In genomic region chr20:51023617-51024155, GRCh38 we compare ENCODE assay signal across 8 cellular contexts. TPM values are rescaled to one million over a fixed set of nuclear protein-coding genes. Genes with fewer than 3 reads are reported as not detected.
A peak's percentile ranks its signal among the peaks of the same experiment; 100 is the strongest.
DNase-seq lines count a peak whose midpoint lies in the region; ATAC-seq and TF ChIP-seq lines count a peak whose summit lies in the region.
"Had no signal": no experiment of that assay in that cellular context is flagged by ENCODE, and none has a peak within 500 bp of the region (broad histone marks: within the 10 kb centered on the region; RNA-seq: fewer than 3 reads in every experiment).

No MANE protein-coding gene starts in this region.

- TF ChIP-seq RAD21 in HCT116 (IDR thresholded peaks at IDR 0.05; ENCODE audit: low read depth) = no peak

- H3K9me3 Mint-ChIP-seq in activated CD4-positive, alpha-beta memory T cell treated with anti-CD3 and anti-CD28 coated beads, Interleukin-2, amount 10 ng/mL, durations not matched to agents 7 days and 5 days = no peaks in the 10 kb centered on the region

- TF ChIP-seq POLR2A in HCT116 (IDR thresholded peaks at IDR 0.05; ENCODE audit: borderline replicate concordance, extremely low read depth, insufficient read depth, insufficient read length) = no peak

- 64% methylated on average over 30 of the region's 30 CpGs for WGBS in smooth muscle cell (ENCODE audit: low lambda C conversion rate)

- H3K4me3 Mint-ChIP-seq in activated CD4-positive, alpha-beta memory T cell treated with anti-CD3 and anti-CD28 coated beads, Interleukin-2, amount 10 ng/mL, durations not matched to agents 7 days and 5 days = peak overlapping the region; percentile 52

- H3K27me3 ChIP-seq in HCT116 (ENCODE audit: insufficient read depth, low read length) (peaks cover 17% of the 10 kb centered on the region; the same call in 1 of the 2 replicates), iPS-15b (ENCODE audit: control insufficient read depth, insufficient read depth, low read length) (peaks cover 57% of the 10 kb centered on the region), smooth muscle cell (ENCODE audit: low read depth) (peaks cover 9% of the 10 kb centered on the region)

- TSS peak; percentile 24 for BruUV-seq in HCT116 (replicated peaks; lab: Mats Ljungman, UMichigan)

- H3K79me2 ChIP-seq in HCT116 (ENCODE audit: insufficient read depth, low read length) = peaks cover 29% of the 10 kb centered on the region
- H3K79me2 ChIP-seq in smooth muscle cell (ENCODE audit: low read depth) = peaks cover 13% of the 10 kb centered on the region

- no peak overlapping the region for H3K27ac Mint-ChIP-seq in activated CD4-positive, alpha-beta memory T cell treated with anti-CD3 and anti-CD28 coated beads, Interleukin-2, amount 10 ng/mL, durations not matched to agents 7 days and 5 days

- H2AFZ ChIP-seq in HCT116 (ENCODE audit: low read depth, low read length, poor library complexity, severe bottlenecking) (no peak overlapping the region), smooth muscle cell (ENCODE audit: low read depth) (peak overlapping the region; percentile 87)

- H3K36me3 ChIP-seq in HCT116 (ENCODE audit: control insufficient read depth in 1 of 2, insufficient read depth in 2 of 2, low read length in 2 of 2) = no peaks in the 10 kb centered on the region
- H3K36me3 ChIP-seq in iPS-15b (ENCODE audit: control insufficient read depth, insufficient read depth, low read length) = no peaks in the 10 kb centered on the region
- no peaks in the 10 kb centered on the region for H3K36me3 ChIP-seq in smooth muscle cell (ENCODE audit: low read depth)

- no peaks in the 10 kb centered on the region for H3K9me2 ChIP-seq in HCT116 (ENCODE audit: insufficient read depth)

- no peaks in the 10 kb centered on the region for H3K9me3 ChIP-seq in HCT116 (ENCODE audit: control insufficient read depth in 1 of 2, insufficient read depth in 1 of 2, low read depth in 1 of 2, low read length in 2 of 2)
- no peaks in the 10 kb centered on the region for H3K9me3 ChIP-seq in iPS-15b (ENCODE audit: control insufficient read depth, insufficient read depth, low read length)
- no peaks in the 10 kb centered on the region for H3K9me3 ChIP-seq in smooth muscle cell (replicated peaks; ENCODE audit: low read depth)
- H3K9me3 ChIP-seq: mucosa of descending colon had no signal

- RAD21 ChIA-PET in HCT116 (lab: Charles Lee; ENCODE audit: low non-redundant PET in 1 of 2, low total read pairs in 2 of 2, uncharacterized antibody in 2 of 2, unreplicated experiment in 2 of 2) = no interaction called here

- H3K4me1 ChIP-seq in HCT116 (ENCODE audit: control insufficient read depth in 1 of 2, insufficient read depth in 2 of 2, low read length in 2 of 2) = peaks cover 3 to 19% of the 10 kb centered on the region in 2 experiments; a peak in 3 of 4 replicates
- peaks cover 13% of the 10 kb centered on the region for H3K4me1 ChIP-seq in iPS-15b (ENCODE audit: control insufficient read depth, insufficient read depth, low read length)
- H3K4me1 ChIP-seq in smooth muscle cell (ENCODE audit: low read depth) = peaks cover 34% of the 10 kb centered on the region

- H4K20me1 ChIP-seq in HCT116 (ENCODE audit: insufficient read depth) = no peaks in the 10 kb centered on the region
- peaks cover 19% of the 10 kb centered on the region for H4K20me1 ChIP-seq in smooth muscle cell (ENCODE audit: low read depth)

- H3K4me2 ChIP-seq in HCT116 (ENCODE audit: low read length) = peak overlapping the region; percentile 99
- peak overlapping the region; percentile 93 for H3K4me2 ChIP-seq in smooth muscle cell

- H3F3A ChIP-seq in smooth muscle cell (ENCODE audit: low read depth) = no peaks in the 10 kb centered on the region

- H3K27me3 Mint-ChIP-seq in activated CD4-positive, alpha-beta memory T cell treated with anti-CD3 and anti-CD28 coated beads, Interleukin-2, amount 10 ng/mL, durations not matched to agents 7 days and 5 days = peaks cover 66% of the 10 kb centered on the region

- H3K27ac ChIP-seq in HCT116 (ENCODE audit: low read depth, low read length) (no peak overlapping the region; the same call in 1 of the 2 replicates), smooth muscle cell (ENCODE audit: low read depth) (no peak overlapping the region)

- no peaks in the 10 kb centered on the region for H3K36me3 Mint-ChIP-seq in activated CD4-positive, alpha-beta memory T cell treated with anti-CD3 and anti-CD28 coated beads, Interleukin-2, amount 10 ng/mL, durations not matched to agents 7 days and 5 days (ENCODE audit: low read depth)

- DNase-seq in HCT116 (ENCODE audit: low read depth, low spot score) = no peak
- no peak for DNase-seq in activated CD4-positive, alpha-beta memory T cell treated with anti-CD3 and anti-CD28 coated beads, Interleukin-2, amount 10 ng/mL, durations not matched to agents 7 days and 5 days
- DNase-seq in smooth muscle cell (lab: John Stamatoyannopoulos, UW; ENCODE audit: unreplicated experiment) = no peak
- DNase-seq in occipital lobe (lab: John Stamatoyannopoulos, UW) = no peak

- CTCF ChIA-PET in HCT116 (lab: Charles Lee) = no interaction called here
- CTCF ChIA-PET in activated CD4-positive, alpha-beta memory T cell treated with anti-CD3 and anti-CD28 coated beads, Interleukin-2, amount 10 ng/mL, durations not matched to agents 7 days and 5 days (lab: Charles Lee) = no interaction called here

- POLR2A ChIA-PET in HCT116 (lab: Charles Lee) = no interaction called here
- POLR2A ChIA-PET in activated CD4-positive, alpha-beta memory T cell treated with anti-CD3 and anti-CD28 coated beads, Interleukin-2, amount 10 ng/mL, durations not matched to agents 7 days and 5 days (lab: Charles Lee) = no interaction called here

- H3K9ac ChIP-seq in HCT116 (ENCODE audit: low read length) (peak overlapping the region; percentile 82), iPS-15b (ENCODE audit: low read depth, low read length) (no peak overlapping the region), smooth muscle cell (ENCODE audit: low read depth) (no peak overlapping the region)

- H3K4me3 ChIP-seq in HCT116 (replicated peaks in 1 of 2; ENCODE audit: low read depth in 1 of 2, low read length in 2 of 2) (peak overlapping the region in 1 of 2 experiments; percentile 92; a peak in 3 of 4 replicates), iPS-15b (ENCODE audit: low read depth, low read length) (peak overlapping the region; percentile 58), smooth muscle cell (peak overlapping the region; percentile 78)
- H3K4me3 ChIP-seq: mucosa of descending colon had no signal

- no peak for TF ChIP-seq CTCF in HCT116 (IDR thresholded peaks at IDR 0.05 in 2 of 3, conservative IDR thresholded peaks at IDR 0.05 in 1 of 3; ENCODE audit: borderline replicate concordance in 1 of 3, insufficient read depth in 1 of 3, low read depth in 2 of 3, low read length in 2 of 3)
- TF ChIP-seq CTCF in smooth muscle cell (IDR thresholded peaks at IDR 0.05; ENCODE audit: borderline replicate concordance, insufficient read depth, poor library complexity, severe bottlenecking) = no peak

- no peak for ATAC-seq in HCT116
- ATAC-seq in esophagus mucosa = no peak
- ATAC-seq in HG02588 (IDR thresholded peaks at IDR 0.05; ENCODE audit: unreplicated experiment) = no peak

- intact Hi-C loops in HCT116 (cut with micrococcal nuclease) = no loop called here

- peaks cover 10% of the 10 kb centered on the region for H3K4me1 Mint-ChIP-seq in activated CD4-positive, alpha-beta memory T cell treated with anti-CD3 and anti-CD28 coated beads, Interleukin-2, amount 10 ng/mL, durations not matched to agents 7 days and 5 days

TF ChIP-seq in HCT116, 20 proteins besides CTCF, POLR2A, EP300 and RAD21 (continues in another document):
- TF ChIP-seq ATF3 (IDR thresholded peaks at IDR 0.05) = no peak
- TF ChIP-seq CBX3 (IDR thresholded peaks at IDR 0.05; ENCODE audit: low read depth) = no peak
- no peak for TF ChIP-seq EZH2 (IDR thresholded peaks at IDR 0.05)
- no peak for TF ChIP-seq MAX (IDR thresholded peaks at IDR 0.05)
- TF ChIP-seq FOSL1 (IDR thresholded peaks at IDR 0.05; ENCODE audit: low read depth) = no peak
- no peak for TF ChIP-seq ELF1 (IDR thresholded peaks at IDR 0.05; ENCODE audit: borderline replicate concordance, low read depth)
- no peak for TF ChIP-seq ZFX (IDR thresholded peaks at IDR 0.05)
- no peak for TF ChIP-seq ZBTB33 (IDR thresholded peaks at IDR 0.05; ENCODE audit: extremely low read depth, insufficient replicate concordance, low read length)
- no peak for TF ChIP-seq POLR2AphosphoS5 (IDR thresholded peaks at IDR 0.05; ENCODE audit: low read depth, low read length)
- TF ChIP-seq JUND (IDR thresholded peaks at IDR 0.05) = no peak
- no peak for TF ChIP-seq ZNF274 (IDR thresholded peaks at IDR 0.05; ENCODE audit: low read depth, low read length)
- TF ChIP-seq SRF (IDR thresholded peaks at IDR 0.05; ENCODE audit: low read depth) = no peak
- TF ChIP-seq CEBPB (IDR thresholded peaks at IDR 0.05; ENCODE audit: low read depth) = no peak
- TF ChIP-seq SIN3A (IDR thresholded peaks at IDR 0.05; ENCODE audit: low read depth) = no peak

RNA-seq across cellular contexts. Expression of gene KCNG1, which starts 0.8 kb away (rescaled TPM):
- 54.6 TPM for total RNA-seq in HCT116 (2021; ENCODE audit: unreplicated experiment)
- polyA plus RNA-seq in HCT116 (2012) = 80.8 and 83.2 TPM in 2 replicates
- total RNA-seq in activated CD4-positive, alpha-beta memory T cell treated with anti-CD3 and anti-CD28 coated beads, Interleukin-2, amount 10 ng/mL, durations not matched to agents 7 days and 5 days = under 1 TPM; 0.13 to 0.30 TPM
- 37.4 and 51.2 TPM in 2 replicates for total RNA-seq in smooth muscle cell
- 52.0 and 54.1 TPM in 2 replicates for polyA plus RNA-seq in smooth muscle cell
- 9.9 TPM for total RNA-seq in esophagus mucosa
- total RNA-seq in occipital lobe = 41.3 TPM
